ENCODE assay signal across 1 cellular context in genomic region chr11:6598555-6598954, GRCh38.
A peak's percentile ranks its signal among the peaks of the same experiment; 100 is the strongest.
TF ChIP-seq lines count a peak whose summit lies in the region.

No MANE protein-coding gene starts in this region.

TF ChIP-seq in HepG2, 621 proteins besides CTCF, POLR2A, EP300 and RAD21 (continues in another document):
- TF ChIP-seq TSC22D2 (CRISPR knock-in tag; IDR thresholded peaks at IDR 0.05; ENCODE audit: borderline replicate concordance) (no peak), ZNF574 (CRISPR knock-in tag; IDR thresholded peaks at IDR 0.05) (peak; percentile 80), ZNF770 (CRISPR knock-in tag; IDR thresholded peaks at IDR 0.05) (peak; percentile 41; the same call in 1 of the 2 replicates), SALL1 (CRISPR knock-in tag; IDR thresholded peaks at IDR 0.05) (peak; percentile 17; the same call in 1 of the 2 replicates), SAP130 (CRISPR knock-in tag; IDR thresholded peaks at IDR 0.05; ENCODE audit: low read depth) (peak; percentile 50), LCORL (IDR thresholded peaks at IDR 0.05) (no peak), LCORL (CRISPR knock-in tag; IDR thresholded peaks at IDR 0.05) (peak; percentile 31; the same call in 1 of the 2 replicates), E2F2 (CRISPR knock-in tag; IDR thresholded peaks at IDR 0.05; ENCODE audit: borderline replicate concordance) (no peak), DMAP1 (CRISPR knock-in tag; IDR thresholded peaks at IDR 0.05) (no peak), HES4 (CRISPR knock-in tag; IDR thresholded peaks at IDR 0.05; ENCODE audit: borderline replicate concordance) (no peak), ZNF772 (CRISPR knock-in tag; IDR thresholded peaks at IDR 0.05) (no peak), TCF12 (IDR thresholded peaks at IDR 0.05) (no peak), TCF12 (CRISPR knock-in tag; IDR thresholded peaks at IDR 0.05) (no peak), GTF2F1 (IDR thresholded peaks at IDR 0.05; ENCODE audit: low read length) (no peak), SOX13 (IDR thresholded peaks at IDR 0.05) (no peak), SOX13 (CRISPR knock-in tag; conservative IDR thresholded peaks at IDR 0.05 in 1 of 2, IDR thresholded peaks at IDR 0.05 in 1 of 2) (peak in 1 of 2 experiments; percentile 10; a peak in 1 of 4 replicates), PAXIP1 (CRISPR knock-in tag; conservative IDR thresholded peaks at IDR 0.05) (peak; percentile 51), ZNF33B (CRISPR knock-in tag; IDR thresholded peaks at IDR 0.05) (no peak), TBX2 (CRISPR knock-in tag; IDR thresholded peaks at IDR 0.05; ENCODE audit: borderline replicate concordance) (no peak), CEBPB (IDR thresholded peaks at IDR 0.05; ENCODE audit: borderline replicate concordance, low read depth, low read length) (0 out of 2 replicates have a peak, but pooled peaks have one; percentile 0), NCOA1 (CRISPR knock-in tag; IDR thresholded peaks at IDR 0.05) (no peak), MXI1 (IDR thresholded peaks at IDR 0.05; ENCODE audit: borderline replicate concordance, low read depth, low read length) (peak; percentile 12; the same call in 1 of the 3 replicates), RCOR2 (CRISPR knock-in tag; IDR thresholded peaks at IDR 0.05) (no peak), HIC2 (CRISPR knock-in tag; IDR thresholded peaks at IDR 0.05; ENCODE audit: low read depth) (0 out of 2 replicates have a peak, but pooled peaks have one; percentile 2), ZZZ3 (CRISPR knock-in tag; IDR thresholded peaks at IDR 0.05; ENCODE audit: borderline replicate concordance) (no peak), DRAP1 (CRISPR knock-in tag; IDR thresholded peaks at IDR 0.05) (peak; percentile 34; the same call in 1 of the 2 replicates), MAFG (CRISPR knock-in tag; IDR thresholded peaks at IDR 0.05) (no peak), MIXL1 (CRISPR knock-in tag; IDR thresholded peaks at IDR 0.05) (peak; percentile 55; the same call in 1 of the 2 replicates), ZNF775 (CRISPR knock-in tag; IDR thresholded peaks at IDR 0.05; ENCODE audit: borderline replicate concordance) (no peak), ZBTB33 (CRISPR knock-in tag; IDR thresholded peaks at IDR 0.05) (no peak), EZH2 (conservative IDR thresholded peaks at IDR 0.05; ENCODE audit: low read depth, low read length) (no peak), HNF4A (CRISPR knock-in tag; IDR thresholded peaks at IDR 0.05) (peak; percentile 49), ZNF792 (CRISPR knock-in tag; IDR thresholded peaks at IDR 0.05) (0 out of 2 replicates have a peak, but pooled peaks have one; percentile 24), FOSL2 (CRISPR knock-in tag; IDR thresholded peaks at IDR 0.05) (peak; percentile 76), NPAS2 (CRISPR knock-in tag; IDR thresholded peaks at IDR 0.05; ENCODE audit: borderline replicate concordance) (no peak), CCDC6 (CRISPR knock-in tag; IDR thresholded peaks at IDR 0.05) (no peak), UBTF (CRISPR knock-in tag; IDR thresholded peaks at IDR 0.05) (peak; percentile 37; the same call in 1 of the 2 replicates), SRF (IDR thresholded peaks at IDR 0.05; ENCODE audit: low read depth, low read length) (no peak), TARDBP (CRISPR knock-in tag; IDR thresholded peaks at IDR 0.05) (no peak), ZNF367 (CRISPR knock-in tag; IDR thresholded peaks at IDR 0.05; ENCODE audit: borderline replicate concordance) (no peak), GATAD2A (CRISPR knock-in tag; IDR thresholded peaks at IDR 0.05) (peak; percentile 32; the same call in 1 of the 2 replicates), ZNF776 (CRISPR knock-in tag; IDR thresholded peaks at IDR 0.05) (no peak), SSRP1 (CRISPR knock-in tag; IDR thresholded peaks at IDR 0.05) (0 out of 2 replicates have a peak, but pooled peaks have one; percentile 55), CERS6 (CRISPR knock-in tag; IDR thresholded peaks at IDR 0.05) (no peak), SOX6 (IDR thresholded peaks at IDR 0.05) (no peak), SOX6 (CRISPR knock-in tag; IDR thresholded peaks at IDR 0.05) (peak; percentile 47), FOXP4 (CRISPR knock-in tag; IDR thresholded peaks at IDR 0.05) (no peak)
